9 cellular contexts compared by ENCODE assay signal in genomic region chr6:85452441-85452881, GRCh38. TPM values are rescaled to one million over a fixed set of nuclear protein-coding genes. Genes with fewer than 3 reads are reported as not detected.
DNase-seq lines count a peak whose midpoint lies in the region; ATAC-seq and TF ChIP-seq lines count a peak whose summit lies in the region.
"Had no signal": no experiment of that assay in that cellular context is flagged by ENCODE, and none has a peak within 500 bp of the region (broad histone marks: within the 10 kb centered on the region; RNA-seq: fewer than 3 reads in every experiment).

No MANE protein-coding gene starts in this region.

- H3K27me3 ChIP-seq in left ventricle myocardium inferior (ENCODE audit: low read depth) = peaks cover 85% of the 10 kb centered on the region
- H3K27me3 ChIP-seq in right cardiac atrium (ENCODE audit: control insufficient read depth, insufficient read depth) = no peaks in the 10 kb centered on the region
- H3K27me3 ChIP-seq in Peyer's patch = no peaks in the 10 kb centered on the region

- H3K4me1 ChIP-seq in left ventricle myocardium inferior (peaks cover 22% of the 10 kb centered on the region), right cardiac atrium (ENCODE audit: control insufficient read depth, insufficient read depth, low read length) (peaks cover 2% of the 10 kb centered on the region), Peyer's patch (peaks cover 0 to 29% (median 2%) of the 10 kb centered on the region in 4 donors)

- 66% methylated on average over 5 of the region's 5 CpGs for WGBS in right cardiac atrium

- H3K27ac ChIP-seq in left ventricle myocardium inferior (replicated peaks) (peak overlapping the region; percentile 23), right cardiac atrium (ENCODE audit: low read length) (no peak overlapping the region), Peyer's patch (peak overlapping the region in 2 of 4 donors; percentile 38 to 79)

- no peak for ATAC-seq in right cardiac atrium
- ATAC-seq in left colon = peak; percentile 35
- no peak for ATAC-seq in HG03135 (IDR thresholded peaks at IDR 0.05; ENCODE audit: unreplicated experiment)
- ATAC-seq: natural killer cell treated with Interleukin-12 subunit alpha and Interleukin-12 subunit beta and Interleukin-15 and Interleukin-18, amount 100 ng/mL, for 72 hours had no signal

- no peaks in the 10 kb centered on the region for H3K9me3 ChIP-seq in left ventricle myocardium inferior (replicated peaks)
- H3K9me3 ChIP-seq in right cardiac atrium (ENCODE audit: control insufficient read depth, low read length) = no peaks in the 10 kb centered on the region
- no peaks in the 10 kb centered on the region for H3K9me3 ChIP-seq in Peyer's patch

- no peak for TF ChIP-seq POLR2A in Peyer's patch (IDR thresholded peaks at IDR 0.05)

- no peaks in the 10 kb centered on the region for H3K36me3 ChIP-seq in left ventricle myocardium inferior
- H3K36me3 ChIP-seq in Peyer's patch = no peaks in the 10 kb centered on the region

- H3K4me3 ChIP-seq in left ventricle myocardium inferior (no peak overlapping the region), right cardiac atrium (ENCODE audit: low read length) (no peak overlapping the region), astrocyte of the cerebellum (ENCODE audit: low read depth, low read length) (peak overlapping the region; percentile 74), Peyer's patch (peak overlapping the region in 1 of 4 donors; percentile 63)

- in situ Hi-C loops in astrocyte of the cerebellum (cut with HindIII; ENCODE audit: low sequenced_read_pairs) = no loop called here

- DNase-seq in left ventricle myocardium inferior = no peak
- DNase-seq in right cardiac atrium = no peak
- DNase-seq in astrocyte of the cerebellum (ENCODE audit: low read depth) = peak; percentile 57
- peak in 1 of 2 donors; percentile 32 for DNase-seq in left colon
- DNase-seq in iPS-NIHi7 (ENCODE audit: extremely low spot score) = no peak
- DNase-seq in Peyer's patch = no peak
- no peak for DNase-seq in HuH-7.5 (ENCODE audit: low spot score)

- no peak for TF ChIP-seq CTCF in left ventricle myocardium inferior (IDR thresholded peaks at IDR 0.05; ENCODE audit: borderline replicate concordance)
- no peak for TF ChIP-seq CTCF in astrocyte of the cerebellum (IDR thresholded peaks at IDR 0.05; ENCODE audit: low read depth, low read length, missing control alignments)
- TF ChIP-seq CTCF in Peyer's patch (IDR thresholded peaks at IDR 0.05) = no peak

- intact Hi-C loops in left ventricle myocardium inferior (cut with micrococcal nuclease) = no loop called here
- intact Hi-C loops in right cardiac atrium (cut with DNase I) = no loop called here
- intact Hi-C loops in left colon (cut with DNase I, micrococcal nuclease) = no loop called here

RNA-seq across cellular contexts. Expression of gene NT5E, which starts 2.6 kb away (rescaled TPM):
- 4.3 TPM for total RNA-seq in left ventricle myocardium inferior
- total RNA-seq in right cardiac atrium = 10 to 100 TPM in 2 of 4 donors, 1 to 10 TPM in 2; 7.1 to 13.3 (median 9.8) TPM
- polyA plus RNA-seq in right cardiac atrium = 3.6 TPM
- 10 to 100 TPM; 47.8 to 49.8 TPM for total RNA-seq in left colon
- 10 to 100 TPM; 14.7 to 40.6 (median 22.7) TPM for total RNA-seq in Peyer's patch
